Comparison of ENCODE assay signal across 1 cellular context in the genomic region with DNA sequence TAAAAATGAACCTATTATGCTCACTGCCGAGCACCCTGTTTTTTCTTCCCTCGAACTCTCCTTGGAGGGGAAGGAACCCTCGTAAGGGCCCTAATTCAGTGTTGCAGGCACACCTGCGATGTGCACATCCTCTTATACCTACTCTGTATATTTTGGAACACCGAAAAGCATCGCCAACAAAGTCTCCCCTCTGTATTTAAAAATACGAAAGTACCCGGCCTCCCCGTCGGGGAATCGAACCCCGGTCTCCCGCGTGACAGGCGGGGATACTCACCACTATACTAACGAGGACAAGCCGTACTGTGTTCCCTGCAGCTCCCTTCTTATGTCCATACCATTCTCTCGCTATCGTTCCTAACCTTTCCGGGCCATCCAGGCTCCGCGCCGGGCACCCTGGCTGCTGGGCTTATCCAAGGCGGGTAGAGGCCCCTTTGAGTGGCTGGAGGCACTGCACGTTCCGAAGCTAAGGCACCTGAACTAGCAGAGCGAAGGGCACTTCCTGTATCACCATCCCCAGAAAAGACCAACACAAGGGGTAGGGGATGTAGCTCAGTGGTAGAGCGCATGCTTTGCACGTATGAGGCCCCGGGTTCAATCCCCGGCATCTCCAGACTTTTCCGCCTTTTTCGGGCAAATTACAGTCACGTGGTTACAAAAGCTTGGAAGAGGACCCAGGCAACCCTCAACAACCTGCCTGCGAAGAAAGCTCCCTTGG.
A peak's percentile ranks its signal among the peaks of the same experiment; 100 is the strongest.
TF ChIP-seq lines count a peak whose summit lies in the region.

No MANE protein-coding gene starts in this region.

TF ChIP-seq in IMR-90, 13 proteins besides CTCF, POLR2A, EP300 and RAD21 (continued from another document):
- TF ChIP-seq CEBPB (IDR thresholded peaks at IDR 0.05; ENCODE audit: low read depth, low read length) (peak; percentile 43; the same call in 1 of the 2 replicates), CHD1 (IDR thresholded peaks at IDR 0.05; ENCODE audit: low read depth, low read length) (no peak; the same call in 1 of the 2 replicates), RCOR1 (IDR thresholded peaks at IDR 0.05; ENCODE audit: insufficient replicate concordance, low read length) (no peak), FOS (IDR thresholded peaks at IDR 0.05; ENCODE audit: low read depth, low read length) (peak; percentile 84), BHLHE40 (IDR thresholded peaks at IDR 0.05; ENCODE audit: low read depth, low read length) (peak; percentile 89)
- TF ChIP-seq, protein P1, sequence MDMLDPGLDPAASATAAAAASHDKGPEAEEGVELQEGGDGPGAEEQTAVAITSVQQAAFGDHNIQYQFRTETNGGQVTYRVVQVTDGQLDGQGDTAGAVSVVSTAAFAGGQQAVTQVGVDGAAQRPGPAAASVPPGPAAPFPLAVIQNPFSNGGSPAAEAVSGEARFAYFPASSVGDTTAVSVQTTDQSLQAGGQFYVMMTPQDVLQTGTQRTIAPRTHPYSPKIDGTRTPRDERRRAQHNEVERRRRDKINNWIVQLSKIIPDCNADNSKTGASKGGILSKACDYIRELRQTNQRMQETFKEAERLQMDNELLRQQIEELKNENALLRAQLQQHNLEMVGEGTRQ (IDR thresholded peaks at IDR 0.05; ENCODE audit: low read depth, low read length) = peak; percentile 93
